ENCODE assay signal across 13 cellular contexts in the genomic region with DNA sequence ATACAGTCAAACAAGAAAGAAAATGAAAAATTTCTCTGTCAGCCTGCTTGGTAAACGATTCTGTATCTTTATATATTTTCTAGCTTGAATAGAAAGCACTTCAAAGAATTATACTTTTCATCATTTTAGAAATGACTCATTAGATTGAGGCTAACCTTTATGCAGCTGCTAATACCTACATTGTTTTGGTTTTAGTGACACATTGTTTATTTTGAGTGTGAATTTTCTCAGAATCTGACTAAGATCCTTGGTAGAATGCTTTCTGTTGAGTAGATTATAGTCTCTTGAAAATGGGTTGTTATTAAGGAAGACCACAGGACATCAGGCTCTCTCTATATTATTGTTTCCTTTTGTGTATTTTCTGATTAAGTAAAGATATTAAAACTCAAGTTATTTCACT. TPM values are rescaled to one million over a fixed set of nuclear protein-coding genes. Genes with fewer than 3 reads are reported as not detected.
DNase-seq lines count a peak whose midpoint lies in the region; ATAC-seq and TF ChIP-seq lines count a peak whose summit lies in the region.
"Had no signal": no experiment of that assay in that cellular context is flagged by ENCODE, and none has a peak within 500 bp of the region (broad histone marks: within the 10 kb centered on the region; RNA-seq: fewer than 3 reads in every experiment).

A gene with protein sequence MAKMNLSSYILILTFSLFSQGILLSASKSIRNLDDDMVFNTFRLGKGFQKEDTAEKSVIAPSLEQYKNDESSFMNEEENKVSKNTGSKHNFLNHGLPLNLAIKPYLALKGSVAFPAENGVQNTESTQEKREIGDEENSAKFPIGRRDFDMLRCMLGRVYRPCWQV (minus strand): TSS at position 45 of the 400 bp plus-strand sequence. CDS start 63 bp downstream, outside the sequence.

- no peak for TF ChIP-seq CTCF in fibroblast of villous mesenchyme (IDR thresholded peaks at IDR 0.05; ENCODE audit: insufficient read depth, low read depth, low read length)

- no peak within 1 kb of the TSS for H3K27ac ChIP-seq in substantia nigra (ENCODE audit: low read depth, low read length, poor library complexity, severe bottlenecking)
- H3K27ac ChIP-seq: KMS-11, uterus had no signal

- DNase-seq in fibroblast of villous mesenchyme (ENCODE audit: low read depth): peak; percentile 28
- DNase-seq in substantia nigra (lab: John Stamatoyannopoulos, UW): no peak
- no peak for DNase-seq in NCI-H748 treated with DMSO at 0.1 percent for 48 hours (lab: John Stamatoyannopoulos, UW)
- no peak for DNase-seq in ecto neural progenitor cell (ENCODE audit: low spot score)
- no peak for DNase-seq in stimulated activated CD4-positive, alpha-beta T cell treated with anti-CD3 and anti-CD28 coated beads, Interleukin-4, amount 100 ng/mL, for 24 hours
- DNase-seq: activated naive CD4-positive, alpha-beta T cell treated with Interleukin-2 at 50 U/mL for 16 hours; SHP77 treated with DMSO at 0.1 percent for 48 hours; stimulated activated CD4-positive, alpha-beta T cell treated with anti-CD3 and anti-CD28 coated beads, Interleukin-12 subunit alpha, Interleukin-12 subunit beta, amount 100 ng/mL, for 4 hours; uterus had no signal

- no peak within 1 kb of the TSS for H3K4me3 ChIP-seq in fibroblast of villous mesenchyme (ENCODE audit: low read depth, low read length)
- H3K4me3 ChIP-seq: uterus had no signal

- ATAC-seq in GM18505 (IDR thresholded peaks at IDR 0.05; ENCODE audit: unreplicated experiment): peak; percentile 71
- ATAC-seq in GM21717 (IDR thresholded peaks at IDR 0.05; ENCODE audit: unreplicated experiment): peak; percentile 81
- ATAC-seq in HG03571 (IDR thresholded peaks at IDR 0.05; ENCODE audit: unreplicated experiment): peak; percentile 56

- TF ChIP-seq POLR2A in GM18505 (IDR thresholded peaks at IDR 0.05; ENCODE audit: borderline replicate concordance, extremely low read depth, insufficient read depth, insufficient read length): no peak

RNA-seq across cellular contexts. Expression of the gene that starts here (rescaled TPM):
- not detected in 2 replicates for total RNA-seq in fibroblast of villous mesenchyme
- total RNA-seq: uterus had no signal

Comparison
In these comparisons a context has a peak if more than half of its experiments do, and no peak if none do; other contexts are left out.
1. Peak in DNase-seq in fibroblast of villous mesenchyme; RNA of the gene not detected or under 1 TPM.